11 cellular contexts compared by ENCODE assay signal in the genomic region with DNA sequence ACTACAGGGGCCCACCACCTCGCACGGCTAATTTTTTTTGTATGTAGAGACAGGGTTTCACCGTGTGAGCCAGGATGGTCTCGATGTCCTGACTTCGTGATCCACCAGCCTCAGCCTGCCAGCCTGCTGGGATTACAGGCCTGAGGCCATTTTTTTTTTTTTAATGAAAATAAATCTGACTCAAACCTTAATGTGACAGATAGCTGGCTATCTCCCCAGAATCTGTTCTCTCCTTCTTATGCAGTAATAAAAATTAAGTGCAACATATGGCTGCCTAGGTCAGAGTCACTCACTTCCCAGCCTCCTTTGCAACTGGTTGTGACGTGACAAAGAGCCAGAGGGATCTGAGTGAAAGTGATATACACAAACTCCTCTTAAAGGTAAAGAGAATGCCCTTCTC. TPM values are rescaled to one million over a fixed set of nuclear protein-coding genes. Genes with fewer than 3 reads are reported as not detected.
DNase-seq lines count a peak whose midpoint lies in the region; ATAC-seq and TF ChIP-seq lines count a peak whose summit lies in the region.
"Had no signal": no experiment of that assay in that cellular context is flagged by ENCODE, and none has a peak within 500 bp of the region (broad histone marks: within the 10 kb centered on the region; RNA-seq: fewer than 3 reads in every experiment).

No MANE protein-coding gene starts in this region.

- ATAC-seq in HG03460 (IDR thresholded peaks at IDR 0.05; ENCODE audit: unreplicated experiment) (no peak), GM21423 (IDR thresholded peaks at IDR 0.05; ENCODE audit: unreplicated experiment) (no peak)
- ATAC-seq: stimulated activated effector memory CD8-positive, alpha-beta T cell treated with anti-CD3 and anti-CD28 coated beads, Interleukin-12 subunit alpha, Interleukin-12 subunit beta, amount 100 ng/mL, for 72 hours had no signal

- TF ChIP-seq EP300 in Ishikawa (IDR thresholded peaks at IDR 0.05; ENCODE audit: borderline replicate concordance) (no peak), SK-N-SH (IDR thresholded peaks at IDR 0.05; ENCODE audit: borderline replicate concordance in 1 of 2, low read depth in 1 of 2, low read length in 1 of 2) (peak; percentile 74 to 86)

- POLR2A ChIA-PET in BJ (lab: Charles Lee), result interaction anchor here (0.6 kb wide), 2 partner anchors 15 to 46 kb away, joined by 3 read pairs; no protein-coding TSS in a partner anchor
- POLR2A ChIA-PET in SK-N-SH (lab: Yijun Ruan, JAX), result no interaction called here

- CTCF ChIA-PET in BJ (lab: Yijun Ruan, JAX), result no interaction called here
- CTCF ChIA-PET in SK-N-SH (lab: Yijun Ruan, JAX), result no interaction called here

- DNase-seq in BJ (ENCODE audit: low read depth) (peak; percentile 51), SK-N-SH (peak; percentile 66), foreskin fibroblast (peak; percentile 69 to 70), DMS53 treated with DMSO at 0.1 percent for 48 hours (lab: John Stamatoyannopoulos, UW; ENCODE audit: unreplicated experiment) (no peak)
- no peak for DNase-seq in activated CD4-positive, alpha-beta T cell treated with anti-CD3 and anti-CD28 coated beads for 4 hours
- DNase-seq: NCI-H187 treated with DMSO at 0.1 percent for 48 hours; stimulated activated CD4-positive, alpha-beta T cell treated with anti-CD3 and anti-CD28 coated beads, Interleukin-2, amount 100 ng/mL, for 24 hours had no signal

- peaks cover 4% of the 10 kb centered on the region; the same call in 1 of the 2 replicates for H3K9me3 ChIP-seq in SK-N-SH

- H3K27me3 ChIP-seq in BJ (ENCODE audit: control insufficient read depth, insufficient read depth, low read length), result no peaks in the 10 kb centered on the region
- H3K27me3 ChIP-seq in SK-N-SH (ENCODE audit: insufficient read depth), result no peaks in the 10 kb centered on the region

- peaks cover 40% of the 10 kb centered on the region for H3K79me2 ChIP-seq in SK-N-SH (ENCODE audit: insufficient read depth)

- no peaks in the 10 kb centered on the region; the same call in 1 of the 2 replicates for H3K36me3 ChIP-seq in BJ (ENCODE audit: control insufficient read depth, insufficient read depth, low read length)
- H3K36me3 ChIP-seq in SK-N-SH (replicated peaks in 1 of 2; ENCODE audit: control insufficient read depth in 1 of 2, insufficient read depth in 2 of 2, low read length in 1 of 2), result peaks cover 31 to 49% of the 10 kb centered on the region in 2 experiments

- TF ChIP-seq RAD21 in Ishikawa (IDR thresholded peaks at IDR 0.05; ENCODE audit: low read depth) (no peak), SK-N-SH (IDR thresholded peaks at IDR 0.05; ENCODE audit: low read length) (no peak)

- H3K4me1 ChIP-seq in SK-N-SH (ENCODE audit: control insufficient read depth in 1 of 2, insufficient read depth in 2 of 2, low read depth in 1 of 2, low read length in 1 of 2), result peaks cover 18 to 34% of the 10 kb centered on the region in 2 experiments; a peak in 3 of 4 replicates

- H3F3A ChIP-seq in SK-N-SH (replicated peaks; ENCODE audit: insufficient read depth), result peaks cover 41% of the 10 kb centered on the region

- TF ChIP-seq CTCF in BJ (IDR thresholded peaks at IDR 0.05; ENCODE audit: insufficient read depth, low read depth, low read length) (no peak), SK-N-SH (IDR thresholded peaks at IDR 0.05) (no peak), foreskin fibroblast (IDR thresholded peaks at IDR 0.05; ENCODE audit: low read depth, low read length) (no peak)

- WGBS in SK-N-SH (ENCODE audit: low lambda C conversion rate), result 24% methylated on average over 6 of the region's 6 CpGs

- peak overlapping the region; percentile 75 to 79 for H3K27ac ChIP-seq in SK-N-SH (ENCODE audit: low read depth in 2 of 2, low read length in 1 of 2)

- H3K9me2 ChIP-seq in SK-N-SH, result no peaks in the 10 kb centered on the region

- H2AFZ ChIP-seq in SK-N-SH (ENCODE audit: low read depth), result no peak overlapping the region

- H3K4me3 ChIP-seq in BJ (ENCODE audit: low read depth, low read length) (no peak overlapping the region), SK-N-SH (ENCODE audit: low read depth in 2 of 2, low read length in 1 of 2) (no peak overlapping the region), foreskin fibroblast (ENCODE audit: low read depth in 1 of 2, low read length in 2 of 2) (no peak overlapping the region)

- no peak overlapping the region for H3K9ac ChIP-seq in SK-N-SH

- H4K20me1 ChIP-seq in SK-N-SH (ENCODE audit: insufficient read depth), result no peaks in the 10 kb centered on the region

- no peak overlapping the region for H3K4me2 ChIP-seq in SK-N-SH

TF ChIP-seq in Ishikawa, 13 proteins besides CTCF, POLR2A, EP300 and RAD21 (continues in another document):
- TF ChIP-seq YY1 (IDR thresholded peaks at IDR 0.05; ENCODE audit: low read depth) (0 out of 2 replicates have a peak, but pooled peaks have one; percentile 32), CREB1 (IDR thresholded peaks at IDR 0.05; ENCODE audit: low read depth) (no peak), TCF12 (IDR thresholded peaks at IDR 0.05; ENCODE audit: low read depth) (0 out of 2 replicates have a peak, but pooled peaks have one; percentile 33), CEBPB (IDR thresholded peaks at IDR 0.05) (no peak), NFIC (IDR thresholded peaks at IDR 0.05) (peak; percentile 74)
- TF ChIP-seq, protein P1, sequence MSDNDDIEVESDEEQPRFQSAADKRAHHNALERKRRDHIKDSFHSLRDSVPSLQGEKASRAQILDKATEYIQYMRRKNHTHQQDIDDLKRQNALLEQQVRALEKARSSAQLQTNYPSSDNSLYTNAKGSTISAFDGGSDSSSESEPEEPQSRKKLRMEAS (IDR thresholded peaks at IDR 0.05), result peak; percentile 24; the same call in 1 of the 2 replicates
- TF ChIP-seq, protein P2, sequence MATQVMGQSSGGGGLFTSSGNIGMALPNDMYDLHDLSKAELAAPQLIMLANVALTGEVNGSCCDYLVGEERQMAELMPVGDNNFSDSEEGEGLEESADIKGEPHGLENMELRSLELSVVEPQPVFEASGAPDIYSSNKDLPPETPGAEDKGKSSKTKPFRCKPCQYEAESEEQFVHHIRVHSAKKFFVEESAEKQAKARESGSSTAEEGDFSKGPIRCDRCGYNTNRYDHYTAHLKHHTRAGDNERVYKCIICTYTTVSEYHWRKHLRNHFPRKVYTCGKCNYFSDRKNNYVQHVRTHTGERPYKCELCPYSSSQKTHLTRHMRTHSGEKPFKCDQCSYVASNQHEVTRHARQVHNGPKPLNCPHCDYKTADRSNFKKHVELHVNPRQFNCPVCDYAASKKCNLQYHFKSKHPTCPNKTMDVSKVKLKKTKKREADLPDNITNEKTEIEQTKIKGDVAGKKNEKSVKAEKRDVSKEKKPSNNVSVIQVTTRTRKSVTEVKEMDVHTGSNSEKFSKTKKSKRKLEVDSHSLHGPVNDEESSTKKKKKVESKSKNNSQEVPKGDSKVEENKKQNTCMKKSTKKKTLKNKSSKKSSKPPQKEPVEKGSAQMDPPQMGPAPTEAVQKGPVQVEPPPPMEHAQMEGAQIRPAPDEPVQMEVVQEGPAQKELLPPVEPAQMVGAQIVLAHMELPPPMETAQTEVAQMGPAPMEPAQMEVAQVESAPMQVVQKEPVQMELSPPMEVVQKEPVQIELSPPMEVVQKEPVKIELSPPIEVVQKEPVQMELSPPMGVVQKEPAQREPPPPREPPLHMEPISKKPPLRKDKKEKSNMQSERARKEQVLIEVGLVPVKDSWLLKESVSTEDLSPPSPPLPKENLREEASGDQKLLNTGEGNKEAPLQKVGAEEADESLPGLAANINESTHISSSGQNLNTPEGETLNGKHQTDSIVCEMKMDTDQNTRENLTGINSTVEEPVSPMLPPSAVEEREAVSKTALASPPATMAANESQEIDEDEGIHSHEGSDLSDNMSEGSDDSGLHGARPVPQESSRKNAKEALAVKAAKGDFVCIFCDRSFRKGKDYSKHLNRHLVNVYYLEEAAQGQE (IDR thresholded peaks at IDR 0.05; ENCODE audit: low read depth), result no peak

TF ChIP-seq in SK-N-SH, 30 proteins besides CTCF, POLR2A, EP300 and RAD21 (continues in another document):
- TF ChIP-seq GATA2 (CRISPR knock-in tag; IDR thresholded peaks at IDR 0.05) (peak; percentile 63; the same call in 1 of the 2 replicates), TCF12 (IDR thresholded peaks at IDR 0.05) (peak; percentile 84), RCOR1 (IDR thresholded peaks at IDR 0.05; ENCODE audit: low read length) (peak; percentile 67; the same call in 1 of the 2 replicates)
- TF ChIP-seq, protein P3, sequence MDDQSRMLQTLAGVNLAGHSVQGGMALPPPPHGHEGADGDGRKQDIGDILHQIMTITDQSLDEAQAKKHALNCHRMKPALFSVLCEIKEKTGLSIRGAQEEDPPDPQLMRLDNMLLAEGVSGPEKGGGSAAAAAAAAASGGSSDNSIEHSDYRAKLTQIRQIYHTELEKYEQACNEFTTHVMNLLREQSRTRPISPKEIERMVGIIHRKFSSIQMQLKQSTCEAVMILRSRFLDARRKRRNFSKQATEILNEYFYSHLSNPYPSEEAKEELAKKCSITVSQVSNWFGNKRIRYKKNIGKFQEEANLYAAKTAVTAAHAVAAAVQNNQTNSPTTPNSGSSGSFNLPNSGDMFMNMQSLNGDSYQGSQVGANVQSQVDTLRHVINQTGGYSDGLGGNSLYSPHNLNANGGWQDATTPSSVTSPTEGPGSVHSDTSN (IDR thresholded peaks at IDR 0.05), result peak; percentile 97

RNA-seq across cellular contexts. Expression of a gene that starts 53.0 kb away (rescaled TPM):
- polyA plus RNA-seq in BJ (2011; rRNA removed) (18.4 and 31.7 TPM in 2 replicates), SK-N-SH (2012; rRNA removed) (5.1 and 7.1 TPM in 2 replicates)
- 36.1 and 42.7 TPM in 2 replicates for polyA minus RNA-seq in BJ (2011; rRNA and poly(A)+ RNA removed)
- 6.7 and 7.7 TPM in 2 replicates for polyA plus RNA-seq in SK-N-SH (2012; cell fraction: cytosol; rRNA removed)
- polyA plus RNA-seq in SK-N-SH (2012; cell fraction: nucleus; rRNA removed), result 5.3 and 9.7 TPM in 2 replicates

Comparison
In these comparisons a context has a peak if more than half of its experiments do, and no peak if none do; other contexts are left out.
1. DNase-seq: peak in BJ (single experiment), SK-N-SH (single experiment) and foreskin fibroblast (2 of 2); none in DMS53 treated with DMSO at 0.1 percent for 48 hours (single experiment) and activated CD4-positive, alpha-beta T cell treated with anti-CD3 and anti-CD28 coated beads for 4 hours (0 of 2).